Comparison of ENCODE assay signal across 25 cellular contexts in the genomic region with DNA sequence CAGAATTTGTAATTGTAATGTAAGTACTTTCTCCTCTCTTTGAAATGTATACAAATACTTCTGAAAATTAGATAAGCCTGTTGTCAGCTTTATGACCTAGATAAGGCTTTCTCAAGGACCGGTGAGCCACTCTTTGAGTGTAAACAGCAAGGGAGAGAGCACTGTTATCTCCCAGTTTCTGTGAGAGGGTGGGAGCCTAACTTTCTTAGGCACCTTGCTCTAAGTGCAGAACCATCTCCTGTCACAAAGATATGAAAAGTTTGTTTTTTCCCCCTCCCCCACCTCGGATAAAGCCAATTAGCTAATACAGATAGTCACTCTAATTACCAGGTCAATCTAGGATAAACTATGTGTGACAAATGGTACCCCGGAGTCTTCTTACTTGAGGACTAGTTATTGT. TPM values are rescaled to one million over a fixed set of nuclear protein-coding genes. Genes with fewer than 3 reads are reported as not detected.
DNase-seq lines count a peak whose midpoint lies in the region; ATAC-seq, FAIRE-seq and TF ChIP-seq lines count a peak whose summit lies in the region.
"Had no signal": no experiment of that assay in that cellular context is flagged by ENCODE, and none has a peak within 500 bp of the region (broad histone marks: within the 10 kb centered on the region; RNA-seq: fewer than 3 reads in every experiment).

No MANE protein-coding gene starts in this region.

- no peak overlapping the region for H3K18ac ChIP-seq in mesendoderm (ENCODE audit: low read length)

- H2BK15ac ChIP-seq in mesendoderm (replicated peaks; ENCODE audit: low read depth): no peak overlapping the region

- H3K9ac ChIP-seq in K562 (ENCODE audit: insufficient read depth in 1 of 2, low read depth in 2 of 2, low read length in 2 of 2) (no peak overlapping the region), mesendoderm (ENCODE audit: low read length) (no peak overlapping the region)
- H3K9ac ChIP-seq: BLaER1 had no signal

- no peak for TF ChIP-seq POLR2A in K562 (conservative IDR thresholded peaks at IDR 0.05)

- no TSS peak for BruUV-seq in K562 (replicated peaks; lab: Mats Ljungman, UMichigan)

- H2AFZ ChIP-seq in GM23338 (no peak overlapping the region), K562 (ENCODE audit: low read depth, low read length) (no peak overlapping the region)

- H3K9me1 ChIP-seq in K562 (ENCODE audit: control insufficient read depth, insufficient read depth, low read length): no peaks in the 10 kb centered on the region

- POLR2A ChIA-PET in K562 (lab: Yijun Ruan, JAX): no interaction called here

- H3K27me3 Mint-ChIP-seq in GM23338 (ENCODE audit: insufficient read depth, low read depth, poor library complexity): peaks cover 2% of the 10 kb centered on the region
- H3K27me3 Mint-ChIP-seq in HFFc6 (ENCODE audit: insufficient read depth): no peaks in the 10 kb centered on the region; the same call in 1 of the 2 replicates
- H3K27me3 Mint-ChIP-seq: IgD-negative memory B cell had no signal

- 0% methylated on average over 3 of the region's 3 CpGs for WGBS in K562 (ENCODE audit: insufficient coverage, low coverage, missing lambda C conversion rate)
- no CpG with 5 or more reads among the region's 3 CpGs for WGBS in mesendoderm (ENCODE audit: extremely low coverage, insufficient coverage, low lambda C conversion rate)

- H3K4ac ChIP-seq in mesendoderm (ENCODE audit: low read depth, low read length): no peak overlapping the region

- H3K79me2 ChIP-seq in GM23338 (replicated peaks; ENCODE audit: insufficient read depth) (no peaks in the 10 kb centered on the region), K562 (ENCODE audit: control insufficient read depth, insufficient read depth, low read length) (no peaks in the 10 kb centered on the region), mesendoderm (ENCODE audit: control insufficient read depth, insufficient read depth, low read length) (no peaks in the 10 kb centered on the region)

- CTCF ChIA-PET in K562 (lab: Yijun Ruan, JAX; ENCODE audit: low intra/inter-chr PET ratio): no interaction called here

- H3K36me3 Mint-ChIP-seq in GM23338 (ENCODE audit: low read depth) (no peaks in the 10 kb centered on the region), HFFc6 (ENCODE audit: low read depth) (no peaks in the 10 kb centered on the region)
- H3K36me3 Mint-ChIP-seq: CD14-positive monocyte; CD4-positive, alpha-beta memory T cell; IgD-negative memory B cell had no signal

- DNase-seq in GM23338 (ENCODE audit: low spot score): peak; percentile 9
- peak; percentile 77 for DNase-seq in NCI-H82 (lab: John Stamatoyannopoulos, UW)
- DNase-seq in K562 (ENCODE audit: extremely low read depth in 1 of 4, low spot score in 3 of 4): no peak
- DNase-seq in mesendoderm: peak; percentile 86
- no peak for DNase-seq in hypothalamus (lab: John Stamatoyannopoulos, UW)
- no peak for DNase-seq in GM13977 (ENCODE audit: low spot score)
- DNase-seq in HFFc6: no peak
- DNase-seq: 8988T; CD4-positive, alpha-beta memory T cell; DMS53; DND-41; EL; GOT3; KG1 had no signal

- H3K23ac ChIP-seq in mesendoderm (ENCODE audit: low read length): no peak overlapping the region

- H4K20me1 ChIP-seq in GM23338 (replicated peaks; ENCODE audit: insufficient read depth) (no peaks in the 10 kb centered on the region), K562 (replicated peaks; ENCODE audit: control insufficient read depth, insufficient read depth, low read length) (no peaks in the 10 kb centered on the region)
- H4K20me1 ChIP-seq: BLaER1 had no signal

- in situ Hi-C loops in K562 (cut with MboI) (no loop called here), GM13977 (cut with MboI; ENCODE audit: low pct_unique_long_range_greater_than_20kb, low sequenced_read_pairs, unreplicated experiment) (no loop called here)

- no peaks in the 10 kb centered on the region for H3K9me2 ChIP-seq in GM23338 (ENCODE audit: insufficient read depth)

- H3K27ac Mint-ChIP-seq in GM23338: no peak overlapping the region
- H3K27ac Mint-ChIP-seq in HFFc6: no peak overlapping the region
- H3K27ac Mint-ChIP-seq: CD14-positive monocyte; CD4-positive, alpha-beta memory T cell; IgD-negative memory B cell had no signal

- intact Hi-C loops in K562 (cut with micrococcal nuclease): no loop called here

- no peaks in the 10 kb centered on the region for H3K9me3 ChIP-seq in K562 (replicated peaks; ENCODE audit: control insufficient read depth, insufficient read depth, low read depth, low read length)
- H3K9me3 ChIP-seq: BLaER1, HAP-1 had no signal

- no peak overlapping the region for H2BK120ac ChIP-seq in mesendoderm (ENCODE audit: low read depth, low read length)

- H3K4me1 Mint-ChIP-seq in GM23338: peaks cover 12% of the 10 kb centered on the region
- peaks cover 14% of the 10 kb centered on the region for H3K4me1 Mint-ChIP-seq in HFFc6 (ENCODE audit: low read depth)
- H3K4me1 Mint-ChIP-seq: CD14-positive monocyte, IgD-negative memory B cell had no signal

- H4K5ac ChIP-seq in mesendoderm (ENCODE audit: low read length): no peak overlapping the region

- ATAC-seq in GM23338 (peak; percentile 45), K562 (no peak), GM19463 (IDR thresholded peaks at IDR 0.05; ENCODE audit: unreplicated experiment) (no peak)
- ATAC-seq: GM12878, HepG2 had no signal

- TF ChIP-seq CTCF in GM23338 (conservative IDR thresholded peaks at IDR 0.05; ENCODE audit: low read depth in 2 of 2): no peak
- no peak for TF ChIP-seq CTCF in K562 (IDR thresholded peaks at IDR 0.05 in 2 of 3, conservative IDR thresholded peaks at IDR 0.05 in 1 of 3; ENCODE audit: insufficient read depth in 2 of 3, low read depth in 1 of 3, low read length in 3 of 3)
- TF ChIP-seq CTCF in GM13977 (IDR thresholded peaks at IDR 0.05; ENCODE audit: extremely low read depth, insufficient read depth, missing control alignments): no peak
- TF ChIP-seq CTCF in HFFc6 (IDR thresholded peaks at IDR 0.05): no peak

- no peak overlapping the region for H2BK5ac ChIP-seq in mesendoderm (ENCODE audit: low read length)

- H3K27me3 ChIP-seq in GM23338 (ENCODE audit: insufficient read depth) (no peaks in the 10 kb centered on the region), K562 (ENCODE audit: control insufficient read depth in 2 of 2, insufficient read depth in 2 of 2, low read length in 2 of 2) (no peaks in the 10 kb centered on the region), mesendoderm (ENCODE audit: insufficient read depth, low read length, poor library complexity) (no peaks in the 10 kb centered on the region)
- H3K27me3 ChIP-seq: BLaER1 had no signal

- H3K4me3 ChIP-seq in GM23338: peak overlapping the region; percentile 40
- no peak overlapping the region for H3K4me3 ChIP-seq in K562
- no peak overlapping the region for H3K4me3 ChIP-seq in mesendoderm (ENCODE audit: low read length)
- H3K4me3 ChIP-seq: BLaER1, GM12878, HAP-1 had no signal

- H2AK5ac ChIP-seq in mesendoderm (ENCODE audit: low read length): no peak overlapping the region

- H3K56ac ChIP-seq in mesendoderm (ENCODE audit: low read length): no peak overlapping the region

- peak overlapping the region; percentile 46; the same call in 1 of the 3 replicates for H3K4me3 Mint-ChIP-seq in GM23338
- H3K4me3 Mint-ChIP-seq in HFFc6: no peak overlapping the region
- H3K4me3 Mint-ChIP-seq: CD14-positive monocyte; CD4-positive, alpha-beta memory T cell; IgD-negative memory B cell had no signal

- H3K4me1 ChIP-seq in GM23338 (ENCODE audit: insufficient read depth): peaks cover 19% of the 10 kb centered on the region
- no peaks in the 10 kb centered on the region for H3K4me1 ChIP-seq in K562 (replicated peaks in 1 of 2; ENCODE audit: control insufficient read depth in 2 of 2, insufficient read depth in 2 of 2, low read length in 2 of 2)
- no peaks in the 10 kb centered on the region for H3K4me1 ChIP-seq in mesendoderm (ENCODE audit: control insufficient read depth, low read depth, low read length)
- H3K4me1 ChIP-seq: BLaER1, HAP-1 had no signal

- no peaks in the 10 kb centered on the region for H3K79me1 ChIP-seq in mesendoderm (ENCODE audit: low read length)

- H3K36me3 ChIP-seq in GM23338 (ENCODE audit: insufficient read depth) (no peaks in the 10 kb centered on the region), K562 (ENCODE audit: control insufficient read depth, insufficient read depth, low read length) (no peaks in the 10 kb centered on the region), mesendoderm (ENCODE audit: control insufficient read depth, insufficient read depth, low read length) (no peaks in the 10 kb centered on the region)
- H3K36me3 ChIP-seq: BLaER1, HAP-1 had no signal

- no peaks in the 10 kb centered on the region for H3F3A ChIP-seq in GM23338 (replicated peaks; ENCODE audit: low read depth)

- no peak for TF ChIP-seq EP300 in K562 (IDR thresholded peaks at IDR 0.05; ENCODE audit: low read length)

- H3K4me2 ChIP-seq in GM23338 (peak overlapping the region; percentile 65), K562 (ENCODE audit: insufficient read depth, low read length) (no peak overlapping the region), mesendoderm (ENCODE audit: low read length) (no peak overlapping the region)
- H3K4me2 ChIP-seq: BLaER1 had no signal

- TF ChIP-seq RAD21 in K562 (CRISPR knock-in tag; conservative IDR thresholded peaks at IDR 0.05 in 1 of 2, IDR thresholded peaks at IDR 0.05 in 1 of 2): no peak

- H3K27ac ChIP-seq in GM23338 (ENCODE audit: low read depth): 0 out of 2 replicates have a peak overlapping the region, but pooled peaks have one; percentile 35
- no peak overlapping the region for H3K27ac ChIP-seq in K562 (ENCODE audit: extremely low read depth, low read depth, low read length)
- H3K27ac ChIP-seq in mesendoderm (ENCODE audit: low read depth, low read length): no peak overlapping the region
- H3K27ac ChIP-seq: BLaER1 had no signal

- no peak overlapping the region for H4K8ac ChIP-seq in mesendoderm (ENCODE audit: low read depth, low read length)

- H3K9me3 Mint-ChIP-seq in GM23338 (no peaks in the 10 kb centered on the region; the same call in 2 of the 3 replicates), HFFc6 (no peaks in the 10 kb centered on the region)
- H3K9me3 Mint-ChIP-seq: CD14-positive monocyte; CD4-positive, alpha-beta memory T cell; IgD-negative memory B cell had no signal

- no peak for FAIRE-seq in K562 (lab: Jason Lieb, UNC)
- FAIRE-seq: GM12878, HepG2, HTR-8/SVneo had no signal

RNA-seq across cellular contexts. Expression of a gene that starts 35.8 kb away (rescaled TPM):
- total RNA-seq in GM23338 (2014; rRNA removed; shearing (Covaris generic)): 4.1 and 7.4 TPM in 2 replicates
- polyA plus RNA-seq in GM23338 (2016; fragmentation: Nextera tagmentation; extraction: Ambion mirVana): 2.2 and 2.9 TPM in 2 replicates
- total RNA-seq in K562 (2011; cell fraction: chromatin; rRNA removed; ENCODE audit: low replicate concordance): 1.2 and 4.3 TPM in 2 replicates
- 0.39 TPM in 1 of 2 replicates, not detected in the other for total RNA-seq in K562 (2011; cell fraction: nucleolus; rRNA removed)
- 0.66 and 0.92 TPM in 2 replicates for total RNA-seq in K562 (2011; cell fraction: nucleoplasm; rRNA removed)
- 0.33 TPM in 1 of 2 replicates, not detected in the other for total RNA-seq in K562 (2014; rRNA removed)
- total RNA-seq in K562 (2014; rRNA removed; fragmentation: Illumina TruSeq; extraction: Trizol): 0.44 and 0.54 TPM in 2 replicates
- 0.51 and 0.98 TPM in 2 replicates for total RNA-seq in K562 (2015; rRNA removed; fragmentation: Illumina TruSeq; extraction: Trizol)
- total RNA-seq in K562 (2021): 0.36 and 0.60 TPM in 2 replicates
- polyA plus RNA-seq in K562 (2011; rRNA removed): 0.10 and 0.12 TPM in 2 replicates
- polyA plus RNA-seq in K562 (2011; cell fraction: cytosol; rRNA removed): not detected in 2 replicates
- polyA plus RNA-seq in K562 (2011; cell fraction: nucleus; rRNA removed): 0.24 and 0.41 TPM in 2 replicates
- polyA plus RNA-seq in K562 (2012): 0.68 and 0.85 TPM in 2 replicates
- 0.15 and 0.30 TPM in 2 replicates for polyA plus RNA-seq in K562 (2014; fragmentation: Illumina TruSeq; extraction: Trizol)
- under 1 TPM; 0.37 to 0.69 TPM for polyA plus RNA-seq in K562 (2014; fragmentation: Nextera tagmentation; extraction: Ambion mirVana)
- polyA plus RNA-seq in K562 (2014; rRNA removed): 0.82 TPM in 1 of 2 replicates, not detected in the other
- polyA minus RNA-seq in K562 (2011; rRNA and poly(A)+ RNA removed): 0.30 and 0.67 TPM in 2 replicates
- polyA minus RNA-seq in K562 (2011; cell fraction: cytosol; rRNA and poly(A)+ RNA removed): not detected in 2 replicates
- polyA minus RNA-seq in K562 (2011; cell fraction: nucleus; rRNA and poly(A)+ RNA removed): 0.81 and 1.2 TPM in 2 replicates
- 1.9 TPM for polyA plus RNA-seq in mesendoderm (2013, experiment 1 of 2)
- polyA plus RNA-seq in mesendoderm (2013, experiment 2 of 2): 1.4 TPM
- total RNA-seq in HFFc6 (2021; fragmentation: NEBNext Ultra II Directional; extraction: Animal tissue kit (Norgen Biotek cat#: 25700)): 1 to 10 TPM; 2.0 to 3.3 (median 2.3) TPM
- total RNA-seq: HepG2 had no signal

RNA-seq across cellular contexts. Expression of a gene that starts 40.1 kb away (rescaled TPM):
- not detected in 2 replicates for total RNA-seq in GM23338 (2014; rRNA removed; shearing (Covaris generic))
- polyA plus RNA-seq in GM23338 (2016; fragmentation: Nextera tagmentation; extraction: Ambion mirVana) (3.1 and 4.4 TPM in 2 replicates), K562 (2011; rRNA removed) (not detected in 2 replicates), K562 (2014; fragmentation: Illumina TruSeq; extraction: Trizol) (not detected in 2 replicates), K562 (2014; fragmentation: Nextera tagmentation; extraction: Ambion mirVana) (not detected), K562 (2014; rRNA removed) (not detected in 2 replicates)
- total RNA-seq in K562 (2011; cell fraction: chromatin; rRNA removed; ENCODE audit: low replicate concordance): not detected in 2 replicates
- total RNA-seq in K562 (2011; cell fraction: nucleolus; rRNA removed): not detected in 2 replicates
- total RNA-seq in K562 (2011; cell fraction: nucleoplasm; rRNA removed): not detected in 2 replicates
- total RNA-seq in K562 (2014; rRNA removed) (not detected in 2 replicates), K562 (2014; rRNA removed; fragmentation: Illumina TruSeq; extraction: Trizol) (not detected in 2 replicates), K562 (2015; rRNA removed; fragmentation: Illumina TruSeq; extraction: Trizol) (not detected in 2 replicates), K562 (2021) (not detected in 2 replicates)
- polyA plus RNA-seq in K562 (2011; cell fraction: cytosol; rRNA removed): not detected in 2 replicates
- not detected in 2 replicates for polyA plus RNA-seq in K562 (2011; cell fraction: nucleus; rRNA removed)
- not detected in 2 replicates for polyA plus RNA-seq in K562 (2012)
- polyA minus RNA-seq in K562 (2011; rRNA and poly(A)+ RNA removed): not detected in 2 replicates
- polyA minus RNA-seq in K562 (2011; cell fraction: cytosol; rRNA and poly(A)+ RNA removed): not detected in 2 replicates
- not detected in 2 replicates for polyA minus RNA-seq in K562 (2011; cell fraction: nucleus; rRNA and poly(A)+ RNA removed)
- 162 TPM for polyA plus RNA-seq in mesendoderm (2013, experiment 1 of 2)
- polyA plus RNA-seq in mesendoderm (2013, experiment 2 of 2): 157 TPM
- not detected for total RNA-seq in HFFc6 (2021; fragmentation: NEBNext Ultra II Directional; extraction: Animal tissue kit (Norgen Biotek cat#: 25700))
- total RNA-seq: A673; CD4-positive, alpha-beta memory T cell; G401; GM12878; HepG2 had no signal
- polyA plus RNA-seq: AG04450; CD14-positive monocyte; CD4-positive, alpha-beta memory T cell; HepG2; IgD-negative memory B cell had no signal

Comparison
In these comparisons a context has a peak if more than half of its experiments do, and no peak if none do; other contexts are left out.
1. DNase-seq: peak in GM23338 (single experiment), NCI-H82 (single experiment) and mesendoderm (single experiment); none in K562 (0 of 4), hypothalamus (0 of 51), GM13977 (single experiment) and HFFc6 (single experiment).